ENCODE assay signal across 12 cellular contexts in the genomic region with DNA sequence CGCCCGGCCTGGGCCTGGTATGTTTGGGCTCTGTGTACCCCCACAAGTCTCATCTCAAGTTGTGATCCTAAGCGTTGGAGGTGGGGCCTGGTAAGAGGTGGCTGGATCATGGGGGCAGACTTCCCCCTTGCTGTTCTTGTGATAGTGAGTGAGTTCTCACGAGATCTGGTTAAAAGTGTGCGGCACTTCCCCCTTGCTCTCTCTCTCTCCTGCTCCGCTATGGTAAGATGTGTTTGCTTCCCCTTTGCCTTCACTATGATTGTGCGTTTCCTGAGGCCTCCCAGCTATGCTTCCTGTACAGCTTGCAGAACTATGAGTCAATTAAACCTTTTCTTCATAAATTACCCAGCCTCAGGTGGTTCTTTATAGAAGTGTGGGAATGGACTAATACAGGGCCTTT. TPM values are rescaled to one million over a fixed set of nuclear protein-coding genes. Genes with fewer than 3 reads are reported as not detected.
DNase-seq lines count a peak whose midpoint lies in the region; ATAC-seq and TF ChIP-seq lines count a peak whose summit lies in the region.
"Had no signal": no experiment of that assay in that cellular context is flagged by ENCODE, and none has a peak within 500 bp of the region (broad histone marks: within the 10 kb centered on the region; RNA-seq: fewer than 3 reads in every experiment).

No MANE protein-coding gene starts in this region.

- H3K36me3 ChIP-seq in A673 (ENCODE audit: insufficient read depth, low read length, poor library complexity, severe bottlenecking) = no peaks in the 10 kb centered on the region
- H3K36me3 ChIP-seq: tibial artery had no signal

- intact Hi-C loops in A673 (cut with micrococcal nuclease; ENCODE audit: unreplicated experiment) = no loop called here

- no TSS peak for BruUV-seq in A673 (replicated peaks; lab: Mats Ljungman, UMichigan)

- H3K27me3 Mint-ChIP-seq in T-cell = peaks cover 0 to 27% of the 10 kb centered on the region in 2 donors
- H3K27me3 Mint-ChIP-seq in effector memory CD8-positive, alpha-beta T cell = no peaks in the 10 kb centered on the region
- H3K27me3 Mint-ChIP-seq in progenitor cell of endocrine pancreas = no peaks in the 10 kb centered on the region

- ATAC-seq in T-cell (replicated peaks in 1 of 4) (peak; percentile 36 to 62 (median 53)), HG02759 (IDR thresholded peaks at IDR 0.05; ENCODE audit: unreplicated experiment) (no peak)
- ATAC-seq in effector memory CD8-positive, alpha-beta T cell (replicated peaks) = peak; percentile 65

- H3K27ac Mint-ChIP-seq in T-cell (peak overlapping the region; percentile 13 to 64), progenitor cell of endocrine pancreas (no peak overlapping the region)
- H3K27ac Mint-ChIP-seq in effector memory CD8-positive, alpha-beta T cell = peak overlapping the region; percentile 26 to 53

- CTCF ChIA-PET in A673 (lab: Charles Lee) (no interaction called here), T-cell (lab: Charles Lee) (no interaction called here)

- peaks cover 5% of the 10 kb centered on the region for H3K4me1 ChIP-seq in A673 (ENCODE audit: insufficient read depth, low read length, poor library complexity, severe bottlenecking)

- no peak overlapping the region for H3K4me3 Mint-ChIP-seq in T-cell
- H3K4me3 Mint-ChIP-seq in effector memory CD8-positive, alpha-beta T cell = peak overlapping the region in 1 of 2 donors; percentile 5
- H3K4me3 Mint-ChIP-seq in progenitor cell of endocrine pancreas (ENCODE audit: low read depth) = no peak overlapping the region

- H3K27ac ChIP-seq in A673 (ENCODE audit: low read depth, low read length, poor library complexity, severe bottlenecking) = no peak overlapping the region
- H3K27ac ChIP-seq: tibial artery had no signal

- POLR2A ChIA-PET in A673 (lab: Charles Lee; ENCODE audit: low non-redundant PET) = no interaction called here
- POLR2A ChIA-PET in T-cell (lab: Charles Lee) = no interaction called here

- DNase-seq in A673 (ENCODE audit: low spot score) (peak; percentile 40), GF-D8 (lab: John Stamatoyannopoulos, UW) (peak; percentile 70), T-cell (peak in 1 of 34 experiments; percentile 6), ureter (ENCODE audit: low spot score) (no peak), NCI-H345 treated with DMSO at 0.1 percent for 48 hours (lab: John Stamatoyannopoulos, UW; ENCODE audit: unreplicated experiment) (no peak), progenitor cell of endocrine pancreas (ENCODE audit: low spot score, unreplicated experiment) (no peak)
- no peak for DNase-seq in effector memory CD8-positive, alpha-beta T cell
- DNase-seq: NCI-H1092 treated with DMSO at 0.1 percent for 48 hours, RPMI8226 had no signal

- no peaks in the 10 kb centered on the region for H3K9me3 ChIP-seq in A673 (ENCODE audit: low read depth, low read length, poor library complexity, severe bottlenecking)
- H3K9me3 ChIP-seq: tibial artery had no signal

- H3K4me1 Mint-ChIP-seq in T-cell = peaks cover 18 to 31% (median 24%) of the 10 kb centered on the region in 3 donors
- H3K4me1 Mint-ChIP-seq in effector memory CD8-positive, alpha-beta T cell (ENCODE audit: low read depth in 2 of 2) = peaks cover 4 to 5% of the 10 kb centered on the region in 2 donors
- H3K4me1 Mint-ChIP-seq in progenitor cell of endocrine pancreas (ENCODE audit: low read depth) = peaks cover 9% of the 10 kb centered on the region

- TF ChIP-seq CTCF in A673 (conservative IDR thresholded peaks at IDR 0.05; ENCODE audit: low read depth, low read length) (no peak), progenitor cell of endocrine pancreas (IDR thresholded peaks at IDR 0.05; ENCODE audit: unreplicated experiment) (no peak)

- H3K9me3 Mint-ChIP-seq in T-cell (no peaks in the 10 kb centered on the region), progenitor cell of endocrine pancreas (ENCODE audit: low read depth) (peaks cover 3% of the 10 kb centered on the region)
- H3K9me3 Mint-ChIP-seq in effector memory CD8-positive, alpha-beta T cell = no peaks in the 10 kb centered on the region

- H3K36me3 Mint-ChIP-seq in T-cell (peaks cover 4% of the 10 kb centered on the region), progenitor cell of endocrine pancreas (ENCODE audit: insufficient read depth) (peaks cover 2% of the 10 kb centered on the region)
- H3K36me3 Mint-ChIP-seq in effector memory CD8-positive, alpha-beta T cell (ENCODE audit: insufficient read depth) = peaks cover 5% of the 10 kb centered on the region

- H3K4me3 ChIP-seq in A673 (ENCODE audit: low read depth, low read length, poor library complexity, severe bottlenecking) = no peak overlapping the region
- H3K4me3 ChIP-seq: coronary artery, tibial artery had no signal

- no peaks in the 10 kb centered on the region for H3K27me3 ChIP-seq in A673 (replicated peaks; ENCODE audit: insufficient read depth, low read depth, low read length, poor library complexity)
- H3K27me3 ChIP-seq: tibial artery had no signal

RNA-seq across cellular contexts. Expression of a gene that starts 53.0 kb away (rescaled TPM):
- total RNA-seq in A673 (2021) (5.7 and 6.1 TPM in 2 replicates), T-cell (1 to 10 TPM; 3.3 to 8.0 (median 6.4) TPM), ureter (7.8 TPM), progenitor cell of endocrine pancreas (0.80 and 1.1 TPM in 2 replicates)

Comparison
In these comparisons a context has a peak if more than half of its experiments do, and no peak if none do; other contexts are left out.
1. DNase-seq: peak in A673 (single experiment) and GF-D8 (single experiment); none in effector memory CD8-positive, alpha-beta T cell (0 of 3), ureter (single experiment), NCI-H345 treated with DMSO at 0.1 percent for 48 hours (single experiment) and progenitor cell of endocrine pancreas (single experiment).